8 cellular contexts compared by ENCODE assay signal in genomic region chr14:74219277-74219676, GRCh38. TPM values are rescaled to one million over a fixed set of nuclear protein-coding genes. Genes with fewer than 3 reads are reported as not detected.
"Had no signal": no experiment of that assay in that cellular context is flagged by ENCODE, and none has a peak within 500 bp of the region (broad histone marks: within the 10 kb centered on the region; RNA-seq: fewer than 3 reads in every experiment).

No MANE protein-coding gene starts in this region.

- H3K27ac Mint-ChIP-seq: H9 had no signal

- ATAC-seq: K562 had no signal

- H3K4me3 ChIP-seq: GM23248, K562 had no signal

- DNase-seq: GM23248, GOT3, H9, HCEC 1CT, IMR-90, KG1 had no signal

- H3K27ac ChIP-seq: GM23248 had no signal

- H3K9me3 Mint-ChIP-seq: H9 had no signal

RNA-seq across cellular contexts. Expression of gene VSX2, which starts 20.0 kb away (rescaled TPM):
- total RNA-seq: GM23248, H9, HT-29, IMR-90 had no signal
